1 cellular context compared by ENCODE assay signal in genomic region chr3:100260685-100261480, GRCh38.
TF ChIP-seq lines count a peak whose summit lies in the region.

Gene TBC1D23, plus strand, starts transcription at chr3:100260992. Its CDS starts 27 bp downstream, at chr3:100261019.

TF ChIP-seq in GM12878, 131 proteins besides CTCF, POLR2A, EP300 and RAD21 (continued from another document and continues in another):
- TF ChIP-seq NKRF (conservative IDR thresholded peaks at IDR 0.05) (peak; percentile 69), WRNIP1 (IDR thresholded peaks at IDR 0.05; ENCODE audit: borderline replicate concordance, low read depth, low read length) (no peak), ZBTB40 (IDR thresholded peaks at IDR 0.05; ENCODE audit: borderline replicate concordance) (no peak; the same call in 1 of the 2 replicates), MLLT1 (IDR thresholded peaks at IDR 0.05) (no peak), RUNX3 (IDR thresholded peaks at IDR 0.05; ENCODE audit: low read length) (no peak), GABPA (IDR thresholded peaks at IDR 0.05; ENCODE audit: low read depth) (no peak), FOXK2 (IDR thresholded peaks at IDR 0.05) (no peak; the same call in 1 of the 2 replicates), ZNF274 (IDR thresholded peaks at IDR 0.05; ENCODE audit: insufficient read depth, insufficient read length) (no peak), ATF2 (IDR thresholded peaks at IDR 0.05; ENCODE audit: low read length) (no peak), ZBED1 (IDR thresholded peaks at IDR 0.05; ENCODE audit: borderline replicate concordance) (no peak; the same call in 1 of the 2 replicates), BCL3 (IDR thresholded peaks at IDR 0.05; ENCODE audit: borderline replicate concordance, insufficient read depth, low read depth, low read length, poor library complexity, severe bottlenecking) (no peak), NFXL1 (IDR thresholded peaks at IDR 0.05; ENCODE audit: borderline replicate concordance) (no peak), HDAC2 (IDR thresholded peaks at IDR 0.05) (no peak), STAT3 (IDR thresholded peaks at IDR 0.05; ENCODE audit: low read depth, low read length) (no peak), KAT2A (conservative IDR thresholded peaks at IDR 0.05; ENCODE audit: control insufficient read depth, low read depth, low read length) (no peak), TCF12 (IDR thresholded peaks at IDR 0.05; ENCODE audit: low read depth, low read length) (0 out of 2 replicates have a peak, but pooled peaks have one; percentile 2), SMARCA5 (IDR thresholded peaks at IDR 0.05) (0 out of 2 replicates have a peak, but pooled peaks have one; percentile 19), REST (IDR thresholded peaks at IDR 0.05; ENCODE audit: low read depth, low read length) (no peak), IKZF1 (conservative IDR thresholded peaks at IDR 0.05) (peak; percentile 79), BHLHE40 (IDR thresholded peaks at IDR 0.05; ENCODE audit: borderline replicate concordance in 1 of 2, low read depth in 2 of 2, low read length in 1 of 2) (peak in 1 of 2 experiments; percentile 17; a peak in 1 of 4 replicates), PAX8 (IDR thresholded peaks at IDR 0.05) (no peak), MEF2A (IDR thresholded peaks at IDR 0.05; ENCODE audit: insufficient read depth, low read depth, low read length) (no peak), HSF1 (IDR thresholded peaks at IDR 0.05; ENCODE audit: low read depth, low read length) (no peak), NRF1 (conservative IDR thresholded peaks at IDR 0.05; ENCODE audit: low read depth, low read length) (no peak), MXI1 (IDR thresholded peaks at IDR 0.05; ENCODE audit: low read depth, low read length) (no peak), ESRRA (IDR thresholded peaks at IDR 0.05; ENCODE audit: low read length) (no peak), IRF4 (IDR thresholded peaks at IDR 0.05; ENCODE audit: low read depth, low read length) (no peak), LARP7 (IDR thresholded peaks at IDR 0.05) (peak; percentile 74; the same call in 1 of the 2 replicates), ZSCAN29 (IDR thresholded peaks at IDR 0.05) (no peak), ETV6 (conservative IDR thresholded peaks at IDR 0.05 in 1 of 2, IDR thresholded peaks at IDR 0.05 in 1 of 2; ENCODE audit: borderline replicate concordance in 1 of 2, low read depth in 1 of 2) (no peak), EED (IDR thresholded peaks at IDR 0.05; ENCODE audit: low read depth) (0 out of 2 replicates have a peak, but pooled peaks have one; percentile 25), DPF2 (IDR thresholded peaks at IDR 0.05) (peak; percentile 29; the same call in 1 of the 2 replicates), RCOR1 (conservative IDR thresholded peaks at IDR 0.05; ENCODE audit: low read depth, low read length) (no peak), MTA2 (IDR thresholded peaks at IDR 0.05; ENCODE audit: low read depth) (peak; percentile 9; the same call in 1 of the 2 replicates), NBN (IDR thresholded peaks at IDR 0.05) (peak; percentile 84; the same call in 1 of the 2 replicates), SMC3 (IDR thresholded peaks at IDR 0.05; ENCODE audit: borderline replicate concordance, low read length) (0 out of 2 replicates have a peak, but pooled peaks have one; percentile 2), CHD1 (IDR thresholded peaks at IDR 0.05; ENCODE audit: low read depth, low read length) (no peak), POU2F2 (IDR thresholded peaks at IDR 0.05; ENCODE audit: borderline replicate concordance, low read depth, low read length) (no peak), TCF7 (IDR thresholded peaks at IDR 0.05; ENCODE audit: borderline replicate concordance) (no peak), ZNF24 (IDR thresholded peaks at IDR 0.05) (no peak), PRDM15 (CRISPR knock-in tag; IDR thresholded peaks at IDR 0.05) (no peak), USF2 (IDR thresholded peaks at IDR 0.05; ENCODE audit: borderline replicate concordance, low read depth, low read length) (no peak)
